Comparison of ENCODE assay signal across 1 cellular context in genomic region chr7:114081606-114082425, GRCh38.
TF ChIP-seq lines count a peak whose summit lies in the region.

No MANE protein-coding gene starts in this region.

TF ChIP-seq in HEK293, 187 proteins besides CTCF, POLR2A, EP300 and RAD21 (continued from another document and continues in another):
- TF ChIP-seq ELK4 (IDR thresholded peaks at IDR 0.05; ENCODE audit: borderline replicate concordance, low read depth, low read length) (no peak), ZNF488 (tag by site-specific recombination; IDR thresholded peaks at IDR 0.05) (no peak), ZNF548 (tag by site-specific recombination; IDR thresholded peaks at IDR 0.05) (no peak), PRDM2 (tag by site-specific recombination; IDR thresholded peaks at IDR 0.05; ENCODE audit: borderline replicate concordance) (no peak), ZNF248 (tag by site-specific recombination; IDR thresholded peaks at IDR 0.05) (no peak), ZNF747 (tag by site-specific recombination; IDR thresholded peaks at IDR 0.05) (no peak), ZNF280C (tag by site-specific recombination; IDR thresholded peaks at IDR 0.05) (no peak), ZNF530 (tag by site-specific recombination; IDR thresholded peaks at IDR 0.05; ENCODE audit: low read depth) (no peak), SP7 (tag by site-specific recombination; IDR thresholded peaks at IDR 0.05) (no peak), PRDM6 (tag by site-specific recombination; IDR thresholded peaks at IDR 0.05) (peak; percentile 92), ZNF792 (tag by site-specific recombination; IDR thresholded peaks at IDR 0.05) (no peak), ZNF561 (tag by site-specific recombination; IDR thresholded peaks at IDR 0.05; ENCODE audit: borderline replicate concordance) (no peak), GLI2 (tag by site-specific recombination; IDR thresholded peaks at IDR 0.05; ENCODE audit: borderline replicate concordance, low read depth) (no peak), ZNF660 (tag by site-specific recombination; IDR thresholded peaks at IDR 0.05) (0 out of 2 replicates have a peak, but pooled peaks have one; percentile 51), ZNF391 (tag by site-specific recombination; IDR thresholded peaks at IDR 0.05; ENCODE audit: borderline replicate concordance, low read depth) (0 out of 2 replicates have a peak, but pooled peaks have one; percentile 46), SALL2 (tag by site-specific recombination; IDR thresholded peaks at IDR 0.05; ENCODE audit: borderline replicate concordance) (no peak), REPIN1 (tag by site-specific recombination; IDR thresholded peaks at IDR 0.05; ENCODE audit: low read depth) (no peak), PRDM4 (tag by site-specific recombination; IDR thresholded peaks at IDR 0.05) (no peak), ZNF223 (tag by site-specific recombination; IDR thresholded peaks at IDR 0.05) (no peak), ZNF677 (tag by site-specific recombination; IDR thresholded peaks at IDR 0.05) (no peak), SCRT2 (tag by site-specific recombination; IDR thresholded peaks at IDR 0.05) (no peak), ZSCAN4 (tag by site-specific recombination; IDR thresholded peaks at IDR 0.05) (no peak), ZNF600 (tag by site-specific recombination; IDR thresholded peaks at IDR 0.05) (no peak), PRDM10 (tag by site-specific recombination; IDR thresholded peaks at IDR 0.05) (0 out of 2 replicates have a peak, but pooled peaks have one; percentile 34), ZSCAN23 (tag by site-specific recombination; IDR thresholded peaks at IDR 0.05) (no peak), ZNF341 (tag by site-specific recombination; IDR thresholded peaks at IDR 0.05; ENCODE audit: low read depth) (no peak), ZNF513 (tag by site-specific recombination; IDR thresholded peaks at IDR 0.05) (no peak), ZNF843 (tag by site-specific recombination; IDR thresholded peaks at IDR 0.05) (no peak), ZNF560 (tag by site-specific recombination; IDR thresholded peaks at IDR 0.05; ENCODE audit: borderline replicate concordance) (no peak), ZNF157 (tag by site-specific recombination; IDR thresholded peaks at IDR 0.05) (no peak), ZBTB20 (tag by site-specific recombination; IDR thresholded peaks at IDR 0.05) (no peak), PBX3 (CRISPR knock-in tag; IDR thresholded peaks at IDR 0.05) (no peak)
